ENCODE assay signal across 24 cellular contexts in genomic region chr2:240055177-240055917, GRCh38. TPM values are rescaled to one million over a fixed set of nuclear protein-coding genes. Genes with fewer than 3 reads are reported as not detected.
"Had no signal": no experiment of that assay in that cellular context is flagged by ENCODE, and none has a peak within 500 bp of the region (broad histone marks: within the 10 kb centered on the region; RNA-seq: fewer than 3 reads in every experiment).

No MANE protein-coding gene starts in this region.

- H3K9me3 ChIP-seq: adrenal gland had no signal

- H3K36me3 ChIP-seq: adrenal gland had no signal

- FAIRE-seq: RCC 7860 had no signal

- H3K4me1 ChIP-seq: adrenal gland had no signal

- ATAC-seq: activated CD8-positive, alpha-beta T cell treated with anti-CD3 and anti-CD28 coated beads, Interleukin-2, amount 10 ng/mL, durations not matched to agents 7 days and 5 days; WTC11 had no signal

- H3K27ac ChIP-seq: adrenal gland had no signal

- H3K4me3 ChIP-seq: adrenal gland had no signal

- DNase-seq: activated CD4-positive, alpha-beta T cell treated with anti-CD3 and anti-CD28 coated beads for 48 hours; activated CD4-positive, alpha-beta T cell treated with anti-CD3 and anti-CD28 coated beads, Interleukin-2, amount 50 U/mL, for 4 hours; activated CD4-positive, CD25-positive, alpha-beta regulatory T cell treated with anti-CD3 and anti-CD28 coated beads, Interleukin-2, amount 50 U/mL, for 72 hours; activated CD8-positive, alpha-beta memory T cell treated with anti-CD3 and anti-CD28 coated beads, Interleukin-2, amount 50 U/mL, for 48 hours; activated CD8-positive, alpha-beta T cell treated with anti-CD3 and anti-CD28 coated beads, Interleukin-2, amount 10 ng/mL, durations not matched to agents 7 days and 5 days; activated naive CD4-positive, alpha-beta T cell treated with anti-CD3 and anti-CD28 coated beads, Interleukin-2, amount 50 U/mL, for 16 hours; activated naive CD8-positive, alpha-beta T cell treated with anti-CD3 and anti-CD28 coated beads, Interleukin-2, amount 10 ng/mL, durations not matched to agents 7 days and 5 days; activated T-cell treated with anti-CD3 and anti-CD28 coated beads, Interleukin-2, amount 50 U/mL, for 1 hour; adrenal gland; anterior cingulate cortex; NCI-H1048; NCI-H146; NCI-H1930; NCI-H2107; NCI-H345; NCI-H510A treated with DMSO at 0.1 percent for 48 hours; NCI-H69; NK-92 treated with Interleukin-12 subunit alpha and Interleukin-12 subunit beta, amount 100 ng/mL, for 24 hours; SHP77; T-helper 9 cell had no signal

RNA-seq across cellular contexts. Expression of gene OR6B3, which starts 2.0 kb away (rescaled TPM):
- total RNA-seq: activated CD8-positive, alpha-beta T cell treated with anti-CD3 and anti-CD28 coated beads, Interleukin-2, amount 10 ng/mL, durations not matched to agents 7 days and 5 days; activated naive CD8-positive, alpha-beta T cell treated with anti-CD3 and anti-CD28 coated beads, Interleukin-2, amount 10 ng/mL, durations not matched to agents 7 days and 5 days; adrenal gland; cardiac septum; SK-MEL-5; WTC11 had no signal
- polyA plus RNA-seq: adrenal gland had no signal

RNA-seq across cellular contexts. Expression of gene OR6B2, which starts 25.1 kb away (rescaled TPM):
- total RNA-seq: activated CD8-positive, alpha-beta T cell treated with anti-CD3 and anti-CD28 coated beads, Interleukin-2, amount 10 ng/mL, durations not matched to agents 7 days and 5 days; activated naive CD8-positive, alpha-beta T cell treated with anti-CD3 and anti-CD28 coated beads, Interleukin-2, amount 10 ng/mL, durations not matched to agents 7 days and 5 days; adrenal gland; cardiac septum; SK-MEL-5; WTC11 had no signal
